1 cellular context compared by ENCODE assay signal in the genomic region with DNA sequence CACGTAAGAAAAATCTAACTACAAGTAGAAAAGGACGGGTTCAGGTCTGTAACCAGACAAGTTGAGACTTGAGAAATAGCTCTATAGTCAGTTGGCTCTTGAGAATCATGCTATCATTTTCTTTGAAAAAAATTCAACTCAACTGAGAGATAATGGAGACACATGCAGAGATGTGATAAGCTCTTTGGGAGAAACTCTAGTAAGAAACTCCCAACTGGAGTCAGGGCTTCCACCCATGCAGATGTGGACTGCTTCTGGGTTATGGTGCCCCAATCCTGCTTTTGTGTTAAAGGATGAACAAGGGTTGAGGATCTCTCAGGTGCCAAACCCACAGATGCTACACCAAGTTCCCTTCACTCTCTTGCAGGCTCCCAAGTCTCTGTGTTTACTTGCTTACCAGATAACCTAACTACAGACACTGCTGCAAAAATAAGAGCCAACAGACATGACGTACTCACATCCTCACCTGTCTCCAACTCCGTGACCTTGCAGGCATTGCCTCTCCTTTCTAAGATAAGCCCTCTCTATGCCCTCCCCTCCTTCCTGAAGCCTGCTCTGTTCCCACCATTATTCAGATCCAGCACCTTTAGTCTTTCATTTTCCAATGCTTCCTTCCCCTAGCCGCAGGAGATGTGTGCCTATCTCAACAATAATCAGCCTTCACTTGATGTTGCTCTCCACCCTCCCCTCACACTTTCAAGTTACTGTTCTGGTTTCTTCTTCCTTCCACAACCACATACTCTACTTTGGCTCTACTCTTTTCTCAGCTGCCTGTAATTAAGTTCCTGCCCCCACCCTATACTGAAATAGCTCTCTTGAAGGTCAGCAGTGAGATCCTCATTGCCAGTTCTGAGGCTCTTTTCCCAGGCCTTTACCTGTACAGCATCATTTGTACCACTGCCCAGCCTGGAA.
A peak's percentile ranks its signal among the peaks of the same experiment; 100 is the strongest.
TF ChIP-seq lines count a peak whose summit lies in the region.

No MANE protein-coding gene starts in this region.

TF ChIP-seq in GM12878, 131 proteins besides CTCF, POLR2A, EP300 and RAD21 (continued from another document and continues in another):
- TF ChIP-seq, protein P1, sequence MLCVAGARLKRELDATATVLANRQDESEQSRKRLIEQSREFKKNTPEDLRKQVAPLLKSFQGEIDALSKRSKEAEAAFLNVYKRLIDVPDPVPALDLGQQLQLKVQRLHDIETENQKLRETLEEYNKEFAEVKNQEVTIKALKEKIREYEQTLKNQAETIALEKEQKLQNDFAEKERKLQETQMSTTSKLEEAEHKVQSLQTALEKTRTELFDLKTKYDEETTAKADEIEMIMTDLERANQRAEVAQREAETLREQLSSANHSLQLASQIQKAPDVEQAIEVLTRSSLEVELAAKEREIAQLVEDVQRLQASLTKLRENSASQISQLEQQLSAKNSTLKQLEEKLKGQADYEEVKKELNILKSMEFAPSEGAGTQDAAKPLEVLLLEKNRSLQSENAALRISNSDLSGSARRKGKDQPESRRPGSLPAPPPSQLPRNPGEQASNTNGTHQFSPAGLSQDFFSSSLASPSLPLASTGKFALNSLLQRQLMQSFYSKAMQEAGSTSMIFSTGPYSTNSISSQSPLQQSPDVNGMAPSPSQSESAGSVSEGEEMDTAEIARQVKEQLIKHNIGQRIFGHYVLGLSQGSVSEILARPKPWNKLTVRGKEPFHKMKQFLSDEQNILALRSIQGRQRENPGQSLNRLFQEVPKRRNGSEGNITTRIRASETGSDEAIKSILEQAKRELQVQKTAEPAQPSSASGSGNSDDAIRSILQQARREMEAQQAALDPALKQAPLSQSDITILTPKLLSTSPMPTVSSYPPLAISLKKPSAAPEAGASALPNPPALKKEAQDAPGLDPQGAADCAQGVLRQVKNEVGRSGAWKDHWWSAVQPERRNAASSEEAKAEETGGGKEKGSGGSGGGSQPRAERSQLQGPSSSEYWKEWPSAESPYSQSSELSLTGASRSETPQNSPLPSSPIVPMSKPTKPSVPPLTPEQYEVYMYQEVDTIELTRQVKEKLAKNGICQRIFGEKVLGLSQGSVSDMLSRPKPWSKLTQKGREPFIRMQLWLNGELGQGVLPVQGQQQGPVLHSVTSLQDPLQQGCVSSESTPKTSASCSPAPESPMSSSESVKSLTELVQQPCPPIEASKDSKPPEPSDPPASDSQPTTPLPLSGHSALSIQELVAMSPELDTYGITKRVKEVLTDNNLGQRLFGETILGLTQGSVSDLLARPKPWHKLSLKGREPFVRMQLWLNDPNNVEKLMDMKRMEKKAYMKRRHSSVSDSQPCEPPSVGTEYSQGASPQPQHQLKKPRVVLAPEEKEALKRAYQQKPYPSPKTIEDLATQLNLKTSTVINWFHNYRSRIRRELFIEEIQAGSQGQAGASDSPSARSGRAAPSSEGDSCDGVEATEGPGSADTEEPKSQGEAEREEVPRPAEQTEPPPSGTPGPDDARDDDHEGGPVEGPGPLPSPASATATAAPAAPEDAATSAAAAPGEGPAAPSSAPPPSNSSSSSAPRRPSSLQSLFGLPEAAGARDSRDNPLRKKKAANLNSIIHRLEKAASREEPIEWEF (IDR thresholded peaks at IDR 0.05; ENCODE audit: insufficient replicate concordance, low read depth, low read length) = peak; percentile 68
- no peak for TF ChIP-seq NRF1 (conservative IDR thresholded peaks at IDR 0.05; ENCODE audit: low read depth, low read length)
- TF ChIP-seq, protein P2, sequence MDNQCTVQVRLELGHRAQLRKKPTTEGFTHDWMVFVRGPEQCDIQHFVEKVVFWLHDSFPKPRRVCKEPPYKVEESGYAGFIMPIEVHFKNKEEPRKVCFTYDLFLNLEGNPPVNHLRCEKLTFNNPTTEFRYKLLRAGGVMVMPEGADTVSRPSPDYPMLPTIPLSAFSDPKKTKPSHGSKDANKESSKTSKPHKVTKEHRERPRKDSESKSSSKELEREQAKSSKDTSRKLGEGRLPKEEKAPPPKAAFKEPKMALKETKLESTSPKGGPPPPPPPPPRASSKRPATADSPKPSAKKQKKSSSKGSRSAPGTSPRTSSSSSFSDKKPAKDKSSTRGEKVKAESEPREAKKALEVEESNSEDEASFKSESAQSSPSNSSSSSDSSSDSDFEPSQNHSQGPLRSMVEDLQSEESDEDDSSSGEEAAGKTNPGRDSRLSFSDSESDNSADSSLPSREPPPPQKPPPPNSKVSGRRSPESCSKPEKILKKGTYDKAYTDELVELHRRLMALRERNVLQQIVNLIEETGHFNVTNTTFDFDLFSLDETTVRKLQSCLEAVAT (IDR thresholded peaks at IDR 0.05) = peak; percentile 97
- TF ChIP-seq ZNF207 (IDR thresholded peaks at IDR 0.05; ENCODE audit: borderline replicate concordance) = no peak
- TF ChIP-seq, protein P3, sequence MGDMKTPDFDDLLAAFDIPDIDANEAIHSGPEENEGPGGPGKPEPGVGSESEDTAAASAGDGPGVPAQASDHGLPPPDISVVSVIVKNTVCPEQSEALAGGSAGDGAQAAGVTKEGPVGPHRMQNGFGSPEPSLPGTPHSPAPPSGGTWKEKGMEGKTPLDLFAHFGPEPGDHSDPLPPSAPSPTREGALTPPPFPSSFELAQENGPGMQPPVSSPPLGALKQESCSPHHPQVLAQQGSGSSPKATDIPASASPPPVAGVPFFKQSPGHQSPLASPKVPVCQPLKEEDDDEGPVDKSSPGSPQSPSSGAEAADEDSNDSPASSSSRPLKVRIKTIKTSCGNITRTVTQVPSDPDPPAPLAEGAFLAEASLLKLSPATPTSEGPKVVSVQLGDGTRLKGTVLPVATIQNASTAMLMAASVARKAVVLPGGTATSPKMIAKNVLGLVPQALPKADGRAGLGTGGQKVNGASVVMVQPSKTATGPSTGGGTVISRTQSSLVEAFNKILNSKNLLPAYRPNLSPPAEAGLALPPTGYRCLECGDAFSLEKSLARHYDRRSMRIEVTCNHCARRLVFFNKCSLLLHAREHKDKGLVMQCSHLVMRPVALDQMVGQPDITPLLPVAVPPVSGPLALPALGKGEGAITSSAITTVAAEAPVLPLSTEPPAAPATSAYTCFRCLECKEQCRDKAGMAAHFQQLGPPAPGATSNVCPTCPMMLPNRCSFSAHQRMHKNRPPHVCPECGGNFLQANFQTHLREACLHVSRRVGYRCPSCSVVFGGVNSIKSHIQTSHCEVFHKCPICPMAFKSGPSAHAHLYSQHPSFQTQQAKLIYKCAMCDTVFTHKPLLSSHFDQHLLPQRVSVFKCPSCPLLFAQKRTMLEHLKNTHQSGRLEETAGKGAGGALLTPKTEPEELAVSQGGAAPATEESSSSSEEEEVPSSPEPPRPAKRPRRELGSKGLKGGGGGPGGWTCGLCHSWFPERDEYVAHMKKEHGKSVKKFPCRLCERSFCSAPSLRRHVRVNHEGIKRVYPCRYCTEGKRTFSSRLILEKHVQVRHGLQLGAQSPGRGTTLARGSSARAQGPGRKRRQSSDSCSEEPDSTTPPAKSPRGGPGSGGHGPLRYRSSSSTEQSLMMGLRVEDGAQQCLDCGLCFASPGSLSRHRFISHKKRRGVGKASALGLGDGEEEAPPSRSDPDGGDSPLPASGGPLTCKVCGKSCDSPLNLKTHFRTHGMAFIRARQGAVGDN (IDR thresholded peaks at IDR 0.05) = peak; percentile 92
- TF ChIP-seq NFXL1 (IDR thresholded peaks at IDR 0.05; ENCODE audit: borderline replicate concordance) = no peak
- TF ChIP-seq, protein P4, sequence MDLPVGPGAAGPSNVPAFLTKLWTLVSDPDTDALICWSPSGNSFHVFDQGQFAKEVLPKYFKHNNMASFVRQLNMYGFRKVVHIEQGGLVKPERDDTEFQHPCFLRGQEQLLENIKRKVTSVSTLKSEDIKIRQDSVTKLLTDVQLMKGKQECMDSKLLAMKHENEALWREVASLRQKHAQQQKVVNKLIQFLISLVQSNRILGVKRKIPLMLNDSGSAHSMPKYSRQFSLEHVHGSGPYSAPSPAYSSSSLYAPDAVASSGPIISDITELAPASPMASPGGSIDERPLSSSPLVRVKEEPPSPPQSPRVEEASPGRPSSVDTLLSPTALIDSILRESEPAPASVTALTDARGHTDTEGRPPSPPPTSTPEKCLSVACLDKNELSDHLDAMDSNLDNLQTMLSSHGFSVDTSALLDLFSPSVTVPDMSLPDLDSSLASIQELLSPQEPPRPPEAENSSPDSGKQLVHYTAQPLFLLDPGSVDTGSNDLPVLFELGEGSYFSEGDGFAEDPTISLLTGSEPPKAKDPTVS (IDR thresholded peaks at IDR 0.05; ENCODE audit: low read depth, low read length) = no peak
- peak; percentile 30; the same call in 1 of the 2 replicates for TF ChIP-seq WRNIP1 (IDR thresholded peaks at IDR 0.05; ENCODE audit: borderline replicate concordance, low read depth, low read length)
- TF ChIP-seq CBX3 (IDR thresholded peaks at IDR 0.05; ENCODE audit: borderline replicate concordance, low read depth) = no peak
- peak; percentile 96 for TF ChIP-seq HDGF (IDR thresholded peaks at IDR 0.05)
- TF ChIP-seq KDM1A (IDR thresholded peaks at IDR 0.05; ENCODE audit: borderline replicate concordance) = no peak
- TF ChIP-seq, protein P5, sequence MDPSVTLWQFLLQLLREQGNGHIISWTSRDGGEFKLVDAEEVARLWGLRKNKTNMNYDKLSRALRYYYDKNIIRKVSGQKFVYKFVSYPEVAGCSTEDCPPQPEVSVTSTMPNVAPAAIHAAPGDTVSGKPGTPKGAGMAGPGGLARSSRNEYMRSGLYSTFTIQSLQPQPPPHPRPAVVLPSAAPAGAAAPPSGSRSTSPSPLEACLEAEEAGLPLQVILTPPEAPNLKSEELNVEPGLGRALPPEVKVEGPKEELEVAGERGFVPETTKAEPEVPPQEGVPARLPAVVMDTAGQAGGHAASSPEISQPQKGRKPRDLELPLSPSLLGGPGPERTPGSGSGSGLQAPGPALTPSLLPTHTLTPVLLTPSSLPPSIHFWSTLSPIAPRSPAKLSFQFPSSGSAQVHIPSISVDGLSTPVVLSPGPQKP (IDR thresholded peaks at IDR 0.05; ENCODE audit: low read depth, low read length) = no peak
- peak; percentile 93 for TF ChIP-seq IKZF1 (conservative IDR thresholded peaks at IDR 0.05)
- TF ChIP-seq CHD1 (IDR thresholded peaks at IDR 0.05; ENCODE audit: low read depth, low read length) = no peak
- TF ChIP-seq SMARCA5 (IDR thresholded peaks at IDR 0.05) = 0 out of 2 replicates have a peak, but pooled peaks have one; percentile 7
- TF ChIP-seq BRCA1 (IDR thresholded peaks at IDR 0.05; ENCODE audit: low read depth, low read length) = no peak
- TF ChIP-seq FOXM1 (IDR thresholded peaks at IDR 0.05; ENCODE audit: low read depth, low read length) = no peak
- no peak for TF ChIP-seq TCF7 (IDR thresholded peaks at IDR 0.05; ENCODE audit: borderline replicate concordance)
- TF ChIP-seq ASH2L (IDR thresholded peaks at IDR 0.05; ENCODE audit: borderline replicate concordance, low read depth) = no peak
- no peak for TF ChIP-seq MTA3 (IDR thresholded peaks at IDR 0.05; ENCODE audit: borderline replicate concordance, low read length)
- TF ChIP-seq, protein P6, sequence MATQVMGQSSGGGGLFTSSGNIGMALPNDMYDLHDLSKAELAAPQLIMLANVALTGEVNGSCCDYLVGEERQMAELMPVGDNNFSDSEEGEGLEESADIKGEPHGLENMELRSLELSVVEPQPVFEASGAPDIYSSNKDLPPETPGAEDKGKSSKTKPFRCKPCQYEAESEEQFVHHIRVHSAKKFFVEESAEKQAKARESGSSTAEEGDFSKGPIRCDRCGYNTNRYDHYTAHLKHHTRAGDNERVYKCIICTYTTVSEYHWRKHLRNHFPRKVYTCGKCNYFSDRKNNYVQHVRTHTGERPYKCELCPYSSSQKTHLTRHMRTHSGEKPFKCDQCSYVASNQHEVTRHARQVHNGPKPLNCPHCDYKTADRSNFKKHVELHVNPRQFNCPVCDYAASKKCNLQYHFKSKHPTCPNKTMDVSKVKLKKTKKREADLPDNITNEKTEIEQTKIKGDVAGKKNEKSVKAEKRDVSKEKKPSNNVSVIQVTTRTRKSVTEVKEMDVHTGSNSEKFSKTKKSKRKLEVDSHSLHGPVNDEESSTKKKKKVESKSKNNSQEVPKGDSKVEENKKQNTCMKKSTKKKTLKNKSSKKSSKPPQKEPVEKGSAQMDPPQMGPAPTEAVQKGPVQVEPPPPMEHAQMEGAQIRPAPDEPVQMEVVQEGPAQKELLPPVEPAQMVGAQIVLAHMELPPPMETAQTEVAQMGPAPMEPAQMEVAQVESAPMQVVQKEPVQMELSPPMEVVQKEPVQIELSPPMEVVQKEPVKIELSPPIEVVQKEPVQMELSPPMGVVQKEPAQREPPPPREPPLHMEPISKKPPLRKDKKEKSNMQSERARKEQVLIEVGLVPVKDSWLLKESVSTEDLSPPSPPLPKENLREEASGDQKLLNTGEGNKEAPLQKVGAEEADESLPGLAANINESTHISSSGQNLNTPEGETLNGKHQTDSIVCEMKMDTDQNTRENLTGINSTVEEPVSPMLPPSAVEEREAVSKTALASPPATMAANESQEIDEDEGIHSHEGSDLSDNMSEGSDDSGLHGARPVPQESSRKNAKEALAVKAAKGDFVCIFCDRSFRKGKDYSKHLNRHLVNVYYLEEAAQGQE (IDR thresholded peaks at IDR 0.05; ENCODE audit: low read depth, low read length) = no peak
- no peak for TF ChIP-seq MXI1 (IDR thresholded peaks at IDR 0.05; ENCODE audit: low read depth, low read length)
- no peak for TF ChIP-seq BMI1 (IDR thresholded peaks at IDR 0.05; ENCODE audit: borderline replicate concordance)
- TF ChIP-seq HCFC1 (IDR thresholded peaks at IDR 0.05; ENCODE audit: low read length) = 0 out of 2 replicates have a peak, but pooled peaks have one; percentile 6
- TF ChIP-seq CEBPB (IDR thresholded peaks at IDR 0.05; ENCODE audit: borderline replicate concordance in 1 of 2, low read depth in 2 of 2, low read length in 2 of 2) = no peak
- TF ChIP-seq, protein P7, sequence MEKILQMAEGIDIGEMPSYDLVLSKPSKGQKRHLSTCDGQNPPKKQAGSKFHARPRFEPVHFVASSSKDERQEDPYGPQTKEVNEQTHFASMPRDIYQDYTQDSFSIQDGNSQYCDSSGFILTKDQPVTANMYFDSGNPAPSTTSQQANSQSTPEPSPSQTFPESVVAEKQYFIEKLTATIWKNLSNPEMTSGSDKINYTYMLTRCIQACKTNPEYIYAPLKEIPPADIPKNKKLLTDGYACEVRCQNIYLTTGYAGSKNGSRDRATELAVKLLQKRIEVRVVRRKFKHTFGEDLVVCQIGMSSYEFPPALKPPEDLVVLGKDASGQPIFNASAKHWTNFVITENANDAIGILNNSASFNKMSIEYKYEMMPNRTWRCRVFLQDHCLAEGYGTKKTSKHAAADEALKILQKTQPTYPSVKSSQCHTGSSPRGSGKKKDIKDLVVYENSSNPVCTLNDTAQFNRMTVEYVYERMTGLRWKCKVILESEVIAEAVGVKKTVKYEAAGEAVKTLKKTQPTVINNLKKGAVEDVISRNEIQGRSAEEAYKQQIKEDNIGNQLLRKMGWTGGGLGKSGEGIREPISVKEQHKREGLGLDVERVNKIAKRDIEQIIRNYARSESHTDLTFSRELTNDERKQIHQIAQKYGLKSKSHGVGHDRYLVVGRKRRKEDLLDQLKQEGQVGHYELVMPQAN (conservative IDR thresholded peaks at IDR 0.05) = 0 out of 2 replicates have a peak, but pooled peaks have one; percentile 29
- TF ChIP-seq, protein P8, sequence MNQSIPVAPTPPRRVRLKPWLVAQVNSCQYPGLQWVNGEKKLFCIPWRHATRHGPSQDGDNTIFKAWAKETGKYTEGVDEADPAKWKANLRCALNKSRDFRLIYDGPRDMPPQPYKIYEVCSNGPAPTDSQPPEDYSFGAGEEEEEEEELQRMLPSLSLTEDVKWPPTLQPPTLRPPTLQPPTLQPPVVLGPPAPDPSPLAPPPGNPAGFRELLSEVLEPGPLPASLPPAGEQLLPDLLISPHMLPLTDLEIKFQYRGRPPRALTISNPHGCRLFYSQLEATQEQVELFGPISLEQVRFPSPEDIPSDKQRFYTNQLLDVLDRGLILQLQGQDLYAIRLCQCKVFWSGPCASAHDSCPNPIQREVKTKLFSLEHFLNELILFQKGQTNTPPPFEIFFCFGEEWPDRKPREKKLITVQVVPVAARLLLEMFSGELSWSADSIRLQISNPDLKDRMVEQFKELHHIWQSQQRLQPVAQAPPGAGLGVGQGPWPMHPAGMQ (IDR thresholded peaks at IDR 0.05; ENCODE audit: borderline replicate concordance) = no peak
- peak; percentile 52; the same call in 1 of the 2 replicates for TF ChIP-seq DPF2 (IDR thresholded peaks at IDR 0.05)
- TF ChIP-seq IKZF2 (IDR thresholded peaks at IDR 0.05) = peak; percentile 96 to 98
- TF ChIP-seq FOXK2 (IDR thresholded peaks at IDR 0.05) = no peak
- TF ChIP-seq TAF1 (IDR thresholded peaks at IDR 0.05; ENCODE audit: borderline replicate concordance, low read depth, low read length) = peak; percentile 13; the same call in 1 of the 2 replicates
